In the genomic region with DNA sequence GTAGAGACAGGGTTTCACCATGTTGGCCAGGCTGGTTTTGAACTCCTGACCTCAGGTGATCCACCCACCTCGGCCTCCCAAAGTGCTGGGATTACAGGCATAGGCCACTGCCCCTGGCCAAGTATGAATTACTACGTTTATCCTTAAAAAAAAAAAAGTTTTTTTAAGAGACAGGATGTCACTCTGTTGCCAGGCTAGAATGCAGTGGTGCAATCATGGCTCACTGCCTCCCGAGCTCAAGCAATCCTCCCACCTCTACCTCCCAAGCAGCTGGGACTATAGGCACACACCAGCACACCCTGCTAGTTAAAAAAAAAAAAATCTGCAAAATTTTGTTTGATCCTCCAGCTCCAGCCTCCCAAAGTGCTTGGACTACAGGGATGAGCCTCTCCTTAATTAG, we compare ENCODE assay signal across 24 cellular contexts. TPM values are rescaled to one million over a fixed set of nuclear protein-coding genes. Genes with fewer than 3 reads are reported as not detected.
DNase-seq lines count a peak whose midpoint lies in the region; ATAC-seq, FAIRE-seq and TF ChIP-seq lines count a peak whose summit lies in the region.
"Had no signal": no experiment of that assay in that cellular context is flagged by ENCODE, and none has a peak within 500 bp of the region (broad histone marks: within the 10 kb centered on the region; RNA-seq: fewer than 3 reads in every experiment).

No MANE protein-coding gene starts in this region.

- H3K27ac ChIP-seq in left lung (peak overlapping the region; percentile 39 to 82), kidney (ENCODE audit: low read depth in 2 of 2, low read length in 2 of 2) (no peak overlapping the region), A673 (ENCODE audit: low read depth, low read length, poor library complexity, severe bottlenecking) (no peak overlapping the region)
- H3K27ac ChIP-seq: 22Rv1, BLaER1, RWPE1, SJCRH30 had no signal

- H3K9me3 ChIP-seq in left lung (no peaks in the 10 kb centered on the region), kidney (ENCODE audit: control insufficient read depth in 1 of 2, low read length in 2 of 2) (no peaks in the 10 kb centered on the region), A673 (ENCODE audit: low read depth, low read length, poor library complexity, severe bottlenecking) (no peaks in the 10 kb centered on the region)
- H3K9me3 ChIP-seq: BLaER1, SJCRH30 had no signal

- POLR2A ChIA-PET in A673 (lab: Charles Lee; ENCODE audit: low non-redundant PET), result no interaction called here

- intact Hi-C loops in left lung (cut with DNase I), result loop anchor here in 1 of 2 donors (5.0 kb wide), 1 partner anchor 315 kb away; no protein-coding TSS in a partner anchor
- intact Hi-C loops in kidney (cut with DNase I), result loop anchor here (10.0 kb wide), 1 partner anchor 307 kb away; no protein-coding TSS in a partner anchor
- intact Hi-C loops in A673 (cut with micrococcal nuclease; ENCODE audit: unreplicated experiment), result loop anchor here (10.0 kb wide), 1 partner anchor 457 kb away; no protein-coding TSS in a partner anchor

- H3K4me3 ChIP-seq in bronchial epithelial cell (ENCODE audit: low read depth, low read length), result no peak overlapping the region
- no peak overlapping the region for H3K4me3 ChIP-seq in left lung
- no peak overlapping the region for H3K4me3 ChIP-seq in kidney (ENCODE audit: low read length in 2 of 2)
- H3K4me3 ChIP-seq in A673 (ENCODE audit: low read depth, low read length, poor library complexity, severe bottlenecking), result no peak overlapping the region
- H3K4me3 ChIP-seq: BLaER1, SJCRH30 had no signal

- CTCF ChIA-PET in A673 (lab: Charles Lee), result interaction anchor here (0.6 kb wide), 1 partner anchor 14 kb away, joined by 4 read pairs; no protein-coding TSS in a partner anchor

- DNase-seq in DMS53 (lab: John Stamatoyannopoulos, UW) (peak; percentile 30), DMS53 treated with DMSO at 0.1 percent for 48 hours (lab: John Stamatoyannopoulos, UW; ENCODE audit: unreplicated experiment) (no peak), bronchial epithelial cell (ENCODE audit: low read depth) (peak; percentile 58), left lung (no peak), kidney (no peak), mesenteric fat pad (ENCODE audit: low spot score) (no peak), A673 (ENCODE audit: low spot score) (no peak)
- DNase-seq: CD8-positive, alpha-beta memory T cell; GF-D8; IMR-90; Karpas-422; MV-4-11; NCI-H1417; NCI-H187 treated with DMSO at 0.1 percent for 48 hours; NCI-H446 treated with DMSO at 0.1 percent for 48 hours; NCI-H748 treated with DMSO at 0.1 percent for 48 hours; OCI-M1; SJCRH30 had no signal

- no peak for TF ChIP-seq CTCF in bronchial epithelial cell (IDR thresholded peaks at IDR 0.05; ENCODE audit: insufficient read depth, low read length, severe bottlenecking)
- no peak for TF ChIP-seq CTCF in left lung (IDR thresholded peaks at IDR 0.05)
- TF ChIP-seq CTCF in kidney (IDR thresholded peaks at IDR 0.05; ENCODE audit: borderline replicate concordance, extremely low read depth, insufficient read depth), result no peak
- TF ChIP-seq CTCF in A673 (conservative IDR thresholded peaks at IDR 0.05; ENCODE audit: low read depth, low read length), result no peak

- no TSS peak for BruUV-seq in A673 (replicated peaks; lab: Mats Ljungman, UMichigan)

- ATAC-seq in left lung, result peak; percentile 1
- no peak for ATAC-seq in HG02763 (IDR thresholded peaks at IDR 0.05; ENCODE audit: unreplicated experiment)

- H3K27me3 ChIP-seq in bronchial epithelial cell (ENCODE audit: control insufficient read depth, insufficient read depth, low read length) (no peaks in the 10 kb centered on the region), left lung (no peaks in the 10 kb centered on the region), A673 (replicated peaks; ENCODE audit: insufficient read depth, low read depth, low read length, poor library complexity) (no peaks in the 10 kb centered on the region)
- H3K27me3 ChIP-seq: BLaER1, SJCRH30 had no signal

- H3K36me3 ChIP-seq in bronchial epithelial cell (ENCODE audit: control insufficient read depth, insufficient read depth, low read length) (no peaks in the 10 kb centered on the region), left lung (no peaks in the 10 kb centered on the region), kidney (ENCODE audit: control insufficient read depth in 1 of 2, insufficient read depth in 2 of 2, low read length in 2 of 2) (no peaks in the 10 kb centered on the region), A673 (ENCODE audit: insufficient read depth, low read length, poor library complexity, severe bottlenecking) (no peaks in the 10 kb centered on the region)
- H3K36me3 ChIP-seq: BLaER1, SJCRH30 had no signal

- H3K9ac ChIP-seq in kidney (ENCODE audit: low read length in 2 of 2), result no peak overlapping the region
- H3K9ac ChIP-seq: BLaER1 had no signal

- no peaks in the 10 kb centered on the region for H3K4me1 ChIP-seq in left lung
- no peaks in the 10 kb centered on the region for H3K4me1 ChIP-seq in kidney (ENCODE audit: control insufficient read depth in 1 of 2, insufficient read depth in 1 of 2, low read depth in 1 of 2, low read length in 2 of 2)
- no peaks in the 10 kb centered on the region for H3K4me1 ChIP-seq in A673 (ENCODE audit: insufficient read depth, low read length, poor library complexity, severe bottlenecking)
- H3K4me1 ChIP-seq: BLaER1, SJCRH30 had no signal

- no peak for FAIRE-seq in bronchial epithelial cell (lab: Jason Lieb, UNC)
- no peak for FAIRE-seq in kidney (lab: Jason Lieb, UNC)
- FAIRE-seq: GM12892 had no signal

RNA-seq across cellular contexts. Expression of gene IYD, which starts 23.1 kb away (rescaled TPM):
- total RNA-seq in bronchial epithelial cell, result not detected in 2 replicates
- total RNA-seq in left lung, result 1 to 10 TPM; 1.3 to 7.7 TPM
- 2.3 TPM for total RNA-seq in kidney
- polyA plus RNA-seq in kidney (ENCODE audit: insufficient read depth, low read depth, low replicate concordance), result 6.0 TPM
- total RNA-seq in mesenteric fat pad, result not detected
- not detected in 2 replicates for total RNA-seq in A673 (2021)
- total RNA-seq: CD8-positive, alpha-beta memory T cell; H4; IMR-90; SJCRH30 had no signal
- polyA plus RNA-seq: CD8-positive, alpha-beta memory T cell; IMR-90 had no signal

Comparison
In these comparisons a context has a peak if more than half of its experiments do, and no peak if none do; other contexts are left out.
1. DNase-seq: peak in DMS53 (single experiment) and bronchial epithelial cell (single experiment); none in DMS53 treated with DMSO at 0.1 percent for 48 hours (single experiment), left lung (0 of 2), kidney (single experiment), mesenteric fat pad (single experiment) and A673 (single experiment).
2. H3K27ac ChIP-seq: peak in left lung (2 of 2); none in kidney (0 of 2) and A673 (single experiment).